In genomic region chr3:139509631-139510030, GRCh38 we compare ENCODE assay signal across 25 cellular contexts. TPM values are rescaled to one million over a fixed set of nuclear protein-coding genes. Genes with fewer than 3 reads are reported as not detected.
"Had no signal": no experiment of that assay in that cellular context is flagged by ENCODE, and none has a peak within 500 bp of the region (broad histone marks: within the 10 kb centered on the region; RNA-seq: fewer than 3 reads in every experiment).

No MANE protein-coding gene starts in this region.

- H3K36me3 ChIP-seq: heart right ventricle, ovary, right atrium auricular region, sigmoid colon, transverse colon had no signal

- DNase-seq: cortex of kidney; dorsolateral prefrontal cortex; effector CD8-positive, alpha-beta T cell; heart right ventricle; hypothalamus; kidney glomerular epithelial cell; mammary epithelial cell; naive thymus-derived CD8-positive, alpha-beta T cell; ovary; sigmoid colon; stimulated activated CD4-positive, alpha-beta T cell treated with anti-CD3 and anti-CD28 coated beads, Interleukin-4, amount 100 ng/mL, for 1 hour; stimulated activated CD8-positive, alpha-beta memory T cell treated with anti-CD3 and anti-CD28 coated beads, Interleukin-4, amount 100 ng/mL, for 48 hours; testis; transverse colon had no signal

- H3K27ac ChIP-seq: dorsolateral prefrontal cortex, heart right ventricle, ovary, right atrium auricular region, sigmoid colon, skin epidermis, testis, transverse colon had no signal

- H3K27me3 ChIP-seq: dorsolateral prefrontal cortex, heart right ventricle, ovary, right atrium auricular region, sigmoid colon, testis, transverse colon had no signal

- H3K4me1 ChIP-seq: heart right ventricle, right atrium auricular region, sigmoid colon, testis, transverse colon had no signal

- H3K9me3 ChIP-seq: heart right ventricle, ovary, right atrium auricular region, sigmoid colon, testis, transverse colon had no signal

- H3K4me3 ChIP-seq: dorsolateral prefrontal cortex, heart right ventricle, ovary, right atrium auricular region, sigmoid colon, skin epidermis, testis, transverse colon had no signal

RNA-seq across cellular contexts. Expression of gene RBP1, which starts 29.9 kb away (rescaled TPM):
- total RNA-seq: naive thymus-derived CD8-positive, alpha-beta T cell had no signal
- polyA plus RNA-seq: naive thymus-derived CD8-positive, alpha-beta T cell had no signal

RNA-seq across cellular contexts. Expression of gene RBP2, which starts 33.3 kb away (rescaled TPM):
- total RNA-seq: dorsolateral prefrontal cortex; fibroblast of lung; frontal cortex; glomerular endothelial cell; heart right ventricle; left lobe of liver; lower leg skin; mammary epithelial cell; mononuclear cell; naive thymus-derived CD8-positive, alpha-beta T cell; right atrium auricular region; sigmoid colon; subcutaneous adipose tissue; testis; urinary bladder had no signal
- polyA plus RNA-seq: fibroblast of lung; heart right ventricle; mammary epithelial cell; naive thymus-derived CD8-positive, alpha-beta T cell; neural cell; urinary bladder had no signal
